Comparison of ENCODE assay signal across 14 cellular contexts in the genomic region with DNA sequence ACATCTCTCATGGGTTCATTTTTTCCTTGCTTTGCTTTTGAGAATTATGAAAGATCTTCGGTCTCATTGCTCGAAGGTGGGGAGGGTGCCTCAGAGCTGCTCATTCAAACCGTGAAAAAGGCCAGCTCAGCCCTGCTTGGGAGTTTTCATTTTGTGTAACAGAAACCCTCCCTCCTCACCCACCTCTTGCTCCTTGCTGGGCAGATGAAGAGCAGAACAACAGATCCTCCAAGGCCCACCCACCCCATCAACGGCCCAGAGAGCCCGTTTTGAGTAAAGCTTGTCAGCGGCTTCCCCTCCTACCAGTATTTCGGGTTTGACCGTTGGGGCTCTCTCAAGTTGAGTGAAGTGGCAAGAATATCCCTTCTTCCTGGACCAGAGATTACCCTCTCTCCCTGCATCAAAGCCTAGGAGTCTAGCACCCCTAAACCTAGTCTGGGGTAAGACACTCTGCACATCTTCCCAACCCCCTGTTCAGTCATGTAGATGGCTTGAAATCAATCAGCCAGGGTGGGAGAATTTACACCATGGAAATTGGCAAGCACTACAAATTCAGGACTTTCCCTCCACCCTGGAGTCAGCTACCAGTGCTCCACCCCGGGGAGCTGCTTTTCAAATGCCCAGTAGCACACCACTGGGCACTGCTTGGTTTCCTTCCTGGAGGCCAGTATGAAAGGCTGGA. TPM values are rescaled to one million over a fixed set of nuclear protein-coding genes. Genes with fewer than 3 reads are reported as not detected.
DNase-seq lines count a peak whose midpoint lies in the region; ATAC-seq and TF ChIP-seq lines count a peak whose summit lies in the region.
"Had no signal": no experiment of that assay in that cellular context is flagged by ENCODE, and none has a peak within 500 bp of the region (broad histone marks: within the 10 kb centered on the region; RNA-seq: fewer than 3 reads in every experiment).

No MANE protein-coding gene starts in this region.

- no peaks in the 10 kb centered on the region for H3K27me3 ChIP-seq in endodermal cell (ENCODE audit: control insufficient read depth, insufficient read depth, low read length, poor library complexity, severe bottlenecking)
- H3K27me3 ChIP-seq in transverse colon = no peaks in the 10 kb centered on the region
- H3K27me3 ChIP-seq: breast epithelium had no signal

- POLR2A ChIA-PET in activated CD8-positive, alpha-beta T cell treated with anti-CD3 and anti-CD28 coated beads for 36 hours (lab: Charles Lee) = interaction anchor here (0.8 to 22.7 kb wide), 16 partner anchors 11 to 1126 kb away, joined by 3 to 787 read pairs (median 8); a partner anchor contains a TSS

- TF ChIP-seq POLR2A in transverse colon (IDR thresholded peaks at IDR 0.05) = no peak

- H3K9ac ChIP-seq in endodermal cell (ENCODE audit: extremely low read depth, low read length, poor library complexity, severe bottlenecking) = no peak overlapping the region

- no peak for TF ChIP-seq CTCF in GM13976 (IDR thresholded peaks at IDR 0.05; ENCODE audit: borderline replicate concordance, control extremely low read depth, extremely low read depth, insufficient read depth, missing control alignments)
- no peak for TF ChIP-seq CTCF in activated CD8-positive, alpha-beta T cell treated with anti-CD3 and anti-CD28 coated beads for 36 hours (IDR thresholded peaks at IDR 0.05)
- TF ChIP-seq CTCF in endodermal cell (conservative IDR thresholded peaks at IDR 0.05) = no peak
- TF ChIP-seq CTCF in transverse colon (IDR thresholded peaks at IDR 0.05) = no peak

- in situ Hi-C loops in GM13976 (cut with MboI; ENCODE audit: low sequenced_read_pairs, unreplicated experiment) (no loop called here), transverse colon (cut with MboI; ENCODE audit: low pct_ligation_motif_present in 1 of 4, low pct_unique_long_range_greater_than_20kb in 1 of 4, low sequenced_read_pairs in 3 of 4) (no loop called here)

- H3K4me1 Mint-ChIP-seq in activated CD8-positive, alpha-beta T cell treated with anti-CD3 and anti-CD28 coated beads for 36 hours (ENCODE audit: low read depth) = peaks cover 51% of the 10 kb centered on the region
- H3K4me1 Mint-ChIP-seq in endodermal cell = peaks cover 19% of the 10 kb centered on the region

- H3K4me3 ChIP-seq in endodermal cell (ENCODE audit: low read length) = no peak overlapping the region
- H3K4me3 ChIP-seq in transverse colon = peak overlapping the region in 1 of 4 donors; percentile 7
- H3K4me3 ChIP-seq: breast epithelium, tibial artery had no signal

- no peak for TF ChIP-seq EP300 in transverse colon (IDR thresholded peaks at IDR 0.05; ENCODE audit: low read depth)

- peaks cover 73% of the 10 kb centered on the region for H3K36me3 Mint-ChIP-seq in activated CD8-positive, alpha-beta T cell treated with anti-CD3 and anti-CD28 coated beads for 36 hours (ENCODE audit: low read depth)
- H3K36me3 Mint-ChIP-seq in endodermal cell (ENCODE audit: low read depth) = no peaks in the 10 kb centered on the region

- DNase-seq in GM13976 (ENCODE audit: low spot score) (peak; percentile 22), endodermal cell (peak; percentile 43), ecto neural progenitor cell (ENCODE audit: low spot score) (no peak), hepatic stellate cell (ENCODE audit: low spot score) (no peak), transverse colon (no peak), DMS 273 treated with DMSO at 0.1 percent for 48 hours (lab: John Stamatoyannopoulos, UW) (no peak)
- peak; percentile 73 for DNase-seq in activated CD8-positive, alpha-beta T cell treated with anti-CD3 and anti-CD28 coated beads for 36 hours
- DNase-seq in stimulated activated CD8-positive, alpha-beta memory T cell treated with anti-CD3 and anti-CD28 coated beads, Interleukin-4, amount 100 ng/mL, for 48 hours = peak; percentile 86
- DNase-seq: DMS153, NCI-H2171 treated with DMSO at 0.1 percent for 48 hours had no signal

- H3K9me3 ChIP-seq in endodermal cell (ENCODE audit: control insufficient read depth, low read length) (peaks cover 22% of the 10 kb centered on the region), transverse colon (no peaks in the 10 kb centered on the region)
- H3K9me3 ChIP-seq: breast epithelium, neutrophil, tibial artery had no signal

- H3K36me3 ChIP-seq in endodermal cell (ENCODE audit: control insufficient read depth, insufficient read depth, low read length) (no peaks in the 10 kb centered on the region), transverse colon (no peaks in the 10 kb centered on the region)
- H3K36me3 ChIP-seq: breast epithelium, neutrophil, tibial artery had no signal

- CTCF ChIA-PET in activated CD8-positive, alpha-beta T cell treated with anti-CD3 and anti-CD28 coated beads for 36 hours (lab: Charles Lee) = interaction anchor here (0.8 to 22.4 kb wide), 12 partner anchors 9 to 113 kb away, joined by 3 to 336 read pairs (median 15); no protein-coding TSS in a partner anchor

- peaks cover 3% of the 10 kb centered on the region for H3K9me3 Mint-ChIP-seq in activated CD8-positive, alpha-beta T cell treated with anti-CD3 and anti-CD28 coated beads for 36 hours
- peaks cover 16% of the 10 kb centered on the region for H3K9me3 Mint-ChIP-seq in endodermal cell

- peak overlapping the region; percentile 99 for H3K27ac Mint-ChIP-seq in activated CD8-positive, alpha-beta T cell treated with anti-CD3 and anti-CD28 coated beads for 36 hours
- no peak overlapping the region for H3K27ac Mint-ChIP-seq in endodermal cell

- H3K4me3 Mint-ChIP-seq in activated CD8-positive, alpha-beta T cell treated with anti-CD3 and anti-CD28 coated beads for 36 hours = peak overlapping the region; percentile 96
- H3K4me3 Mint-ChIP-seq in endodermal cell = no peak overlapping the region

- H3K27me3 Mint-ChIP-seq in activated CD8-positive, alpha-beta T cell treated with anti-CD3 and anti-CD28 coated beads for 36 hours = no peaks in the 10 kb centered on the region
- H3K27me3 Mint-ChIP-seq in endodermal cell (ENCODE audit: insufficient read depth) = peaks cover 9% of the 10 kb centered on the region

- intact Hi-C loops in activated CD8-positive, alpha-beta T cell treated with anti-CD3 and anti-CD28 coated beads for 36 hours (cut with micrococcal nuclease) = loop anchor here (2.0 kb wide), 3 partner anchors 19 to 51 kb away; no protein-coding TSS in a partner anchor
- intact Hi-C loops in transverse colon (cut with DNase I; ENCODE audit: low total_unique reads) = loop anchor here (2.0 kb wide), 1 partner anchor 165 kb away; no protein-coding TSS in a partner anchor

- no peaks in the 10 kb centered on the region for H3K4me1 ChIP-seq in endodermal cell (ENCODE audit: control insufficient read depth, insufficient read depth, low read length)
- peaks cover 6 to 10% (median 9%) of the 10 kb centered on the region in 4 donors for H3K4me1 ChIP-seq in transverse colon

- WGBS in endodermal cell (ENCODE audit: insufficient coverage in 1 of 2, insufficient read length in 1 of 2), 2 experiments = 89 to 90% methylated on average over 5 to 9 of the region's 9 CpGs
- WGBS in transverse colon (ENCODE audit: low coverage in 1 of 2), 2 donors = 62 to 89% methylated on average over 3 to 9 of the region's 9 CpGs

- peak; percentile 9 for ATAC-seq in activated CD8-positive, alpha-beta T cell treated with anti-CD3 and anti-CD28 coated beads for 36 hours

- H3K27ac ChIP-seq in endodermal cell (ENCODE audit: low read depth, low read length) (no peak overlapping the region), transverse colon (no peak overlapping the region)
- H3K27ac ChIP-seq: breast epithelium, neutrophil, tibial artery had no signal

RNA-seq across cellular contexts. Expression of a gene that starts 1.8 kb away (rescaled TPM):
- total RNA-seq in activated CD8-positive, alpha-beta T cell treated with anti-CD3 and anti-CD28 coated beads for 36 hours = 100 to 1,000 TPM; 297 to 302 TPM
- total RNA-seq in endodermal cell (under 1 TPM in 1 of 2 donors, not detected in 1; 0.53 TPM), transverse colon (1 to 10 TPM in 2 of 4 donors, under 1 TPM in 1, not detected in 1; 0.14 to 5.4 (median 4.9) TPM)
- polyA plus RNA-seq in endodermal cell (2013, experiment 1 of 2) = 0.21 TPM
- not detected for polyA plus RNA-seq in endodermal cell (2013, experiment 2 of 2)
- total RNA-seq: LHCN-M2 had no signal

Comparison
In these comparisons a context has a peak if more than half of its experiments do, and no peak if none do; other contexts are left out.
1. DNase-seq: peak in GM13976 (single experiment), activated CD8-positive, alpha-beta T cell treated with anti-CD3 and anti-CD28 coated beads for 36 hours (single experiment), endodermal cell (single experiment) and stimulated activated CD8-positive, alpha-beta memory T cell treated with anti-CD3 and anti-CD28 coated beads, Interleukin-4, amount 100 ng/mL, for 48 hours (single experiment); none in ecto neural progenitor cell (single experiment), hepatic stellate cell (single experiment), transverse colon (single experiment) and DMS 273 treated with DMSO at 0.1 percent for 48 hours (single experiment).
2. RNA of a gene that starts 1.8 kb away (total RNA-seq): 297 to 302 TPM in activated CD8-positive, alpha-beta T cell treated with anti-CD3 and anti-CD28 coated beads for 36 hours; 0.14 to 5.4 TPM in transverse colon and 0.53 TPM in endodermal cell; every median in the first group is over 10 times any median in the second.